In genomic region chr1:92299477-92300125, GRCh38 we compare ENCODE assay signal across 8 cellular contexts. TPM values are rescaled to one million over a fixed set of nuclear protein-coding genes. Genes with fewer than 3 reads are reported as not detected.
A peak's percentile ranks its signal among the peaks of the same experiment; 100 is the strongest.
DNase-seq lines count a peak whose midpoint lies in the region; ATAC-seq and TF ChIP-seq lines count a peak whose summit lies in the region.

No MANE protein-coding gene starts in this region.

- ATAC-seq in HG02981 (IDR thresholded peaks at IDR 0.05; ENCODE audit: unreplicated experiment), result no peak

- no peaks in the 10 kb centered on the region for H3K27me3 ChIP-seq in esophagus (ENCODE audit: control insufficient read depth in 1 of 2, insufficient read depth in 2 of 2, low read length in 2 of 2)
- no peaks in the 10 kb centered on the region for H3K27me3 ChIP-seq in trophoblast cell (ENCODE audit: insufficient read depth, low read length)

- DNase-seq in NCI-H82 (lab: John Stamatoyannopoulos, UW) (peak; percentile 38), NCI-H82 treated with DMSO at 0.1 percent for 48 hours (lab: John Stamatoyannopoulos, UW; ENCODE audit: unreplicated experiment) (no peak), RWPE1 (ENCODE audit: low spot score) (no peak), trophoblast cell (no peak), NCI-H1105 treated with DMSO at 0.1 percent for 48 hours (lab: John Stamatoyannopoulos, UW) (no peak), NCI-H2029 (lab: John Stamatoyannopoulos, UW) (no peak)

- peak overlapping the region; percentile 67 for H3K4me2 ChIP-seq in trophoblast cell (ENCODE audit: low read length)

- peak overlapping the region; percentile 30 for H2AK5ac ChIP-seq in trophoblast cell (ENCODE audit: low read length)

- H3K4me3 ChIP-seq in esophagus (ENCODE audit: low read depth in 1 of 2, low read length in 2 of 2) (peak overlapping the region; percentile 97 to 100), trophoblast cell (ENCODE audit: low read depth, low read length) (peak overlapping the region; percentile 75)

- H2BK12ac ChIP-seq in trophoblast cell (ENCODE audit: low read length), result no peak overlapping the region

- peaks cover 9% of the 10 kb centered on the region for H3K79me2 ChIP-seq in trophoblast cell (ENCODE audit: control insufficient read depth, insufficient read depth, low read length, poor library complexity)

- H3K4ac ChIP-seq in trophoblast cell (ENCODE audit: low read depth, low read length), result peak overlapping the region; percentile 68

- H4K91ac ChIP-seq in trophoblast cell (ENCODE audit: low read depth, low read length), result peak overlapping the region; percentile 88

- H3K4me1 ChIP-seq in esophagus (ENCODE audit: control insufficient read depth in 2 of 2, insufficient read depth in 2 of 2, low read length in 1 of 2) (no peaks in the 10 kb centered on the region), trophoblast cell (ENCODE audit: control insufficient read depth in 1 of 2, insufficient read depth in 2 of 2, low read length in 2 of 2) (peaks cover 0 to 3% of the 10 kb centered on the region in 2 experiments)

- CTCF ChIA-PET in RWPE1 (lab: Yijun Ruan, JAX), result interaction anchor here (1.2 kb wide), 1 partner anchor 11 kb away, joined by 8 read pairs; no protein-coding TSS in a partner anchor

- peaks cover 9% of the 10 kb centered on the region for H3K79me1 ChIP-seq in trophoblast cell (ENCODE audit: low read length)

- peak overlapping the region; percentile 95 for H2AFZ ChIP-seq in trophoblast cell (ENCODE audit: insufficient read depth, low read length, poor library complexity)

- peak overlapping the region; percentile 95 for H3K18ac ChIP-seq in trophoblast cell (ENCODE audit: low read length)

- WGBS in esophagus, 2 donors, result 21 to 28% methylated on average over 9 of the region's 9 CpGs
- WGBS in trophoblast cell (ENCODE audit: extremely low coverage, insufficient coverage, insufficient read length), result no CpG with 5 or more reads among the region's 9 CpGs

- POLR2A ChIA-PET in RWPE1 (lab: Yijun Ruan, JAX; ENCODE audit: low non-redundant PET), result interaction anchor here (0.6 kb wide), 1 partner anchor 27 kb away, joined by 5 read pairs; no protein-coding TSS in a partner anchor

- peak overlapping the region; percentile 88 for H4K12ac ChIP-seq in trophoblast cell (ENCODE audit: low read depth, low read length)

- H3K9me3 ChIP-seq in esophagus (ENCODE audit: control insufficient read depth in 2 of 2, insufficient read depth in 1 of 2, low read depth in 1 of 2, low read length in 1 of 2), result no peaks in the 10 kb centered on the region
- no peaks in the 10 kb centered on the region for H3K9me3 ChIP-seq in trophoblast cell (ENCODE audit: insufficient read depth, low read depth, low read length)

- H3K36me3 ChIP-seq in esophagus (ENCODE audit: control insufficient read depth in 2 of 2, insufficient read depth in 2 of 2, low read length in 1 of 2) (peaks cover 0 to 4% of the 10 kb centered on the region in 2 donors), trophoblast cell (ENCODE audit: control insufficient read depth in 1 of 2, insufficient read depth in 2 of 2, low read length in 2 of 2) (peaks cover 3 to 5% of the 10 kb centered on the region in 2 experiments)

- H3K27ac ChIP-seq in RWPE1 (peak overlapping the region; percentile 92), esophagus (ENCODE audit: low read depth in 2 of 2, low read length in 1 of 2) (peak overlapping the region in 1 of 2 donors; percentile 99), trophoblast cell (ENCODE audit: low read depth, low read length) (peak overlapping the region; percentile 94)

- H2BK5ac ChIP-seq in trophoblast cell (ENCODE audit: low read depth, low read length, poor library complexity), result peak overlapping the region; percentile 45

- H4K8ac ChIP-seq in trophoblast cell (ENCODE audit: low read depth, low read length), result peak overlapping the region; percentile 92

- H2BK120ac ChIP-seq in trophoblast cell (ENCODE audit: insufficient read depth, low read length, poor library complexity), result peak overlapping the region; percentile 80

- no peak overlapping the region for H3K23ac ChIP-seq in trophoblast cell (ENCODE audit: low read length)

- peak overlapping the region; percentile 77 for H3K9ac ChIP-seq in trophoblast cell (ENCODE audit: low read length)

- no peak for TF ChIP-seq CTCF in RWPE1 (conservative IDR thresholded peaks at IDR 0.05; ENCODE audit: low read depth)

- peak overlapping the region; percentile 94 for H3K14ac ChIP-seq in trophoblast cell (ENCODE audit: low read length)

RNA-seq across cellular contexts. Expression of gene RPAP2, which starts 0.7 kb away (rescaled TPM):
- 1 to 10 TPM; 3.3 to 8.2 TPM for polyA plus RNA-seq in esophagus
- 13.0 and 14.0 TPM in 2 replicates for polyA plus RNA-seq in trophoblast cell (2013)

RNA-seq across cellular contexts. Expression of gene GLMN, which starts 0.8 kb away (rescaled TPM):
- 10 to 100 TPM in 1 of 2 donors, 1 to 10 TPM in 1; 7.5 to 22.1 TPM for polyA plus RNA-seq in esophagus
- 9.8 and 10.5 TPM in 2 replicates for polyA plus RNA-seq in trophoblast cell (2013)
